19 cellular contexts compared by ENCODE assay signal in the genomic region with DNA sequence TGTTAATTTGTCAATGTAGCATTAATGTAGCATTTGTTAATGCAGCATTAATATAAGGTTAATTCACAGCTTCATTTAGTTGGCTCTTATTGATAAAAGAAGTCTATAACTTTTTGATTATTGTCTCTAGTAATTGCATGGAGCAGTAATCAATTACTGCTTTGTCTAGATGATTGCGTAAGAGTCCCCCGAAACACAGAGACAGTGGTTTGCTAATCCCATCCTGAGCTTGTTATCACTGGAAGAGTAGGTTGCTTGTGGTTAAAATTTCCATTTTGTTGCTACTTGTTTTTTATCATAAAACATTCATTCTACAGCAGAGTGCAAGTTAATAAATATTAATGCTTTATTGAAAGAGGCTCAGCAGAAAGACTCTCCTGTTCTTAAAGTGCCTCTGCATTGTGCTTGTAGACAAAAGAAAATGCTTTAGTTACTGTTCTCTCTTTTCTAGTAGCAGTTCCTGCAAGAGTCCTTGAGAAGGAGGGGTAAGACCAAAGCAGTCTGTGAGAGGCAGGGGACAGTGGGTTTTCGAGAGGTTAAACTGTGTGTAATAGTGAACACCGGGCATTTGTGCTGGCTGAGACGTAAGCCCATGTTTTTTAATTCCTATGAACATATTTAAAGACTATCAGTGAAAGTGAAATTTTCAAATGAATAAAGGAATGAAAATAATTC.
"Had no signal": no experiment of that assay in that cellular context is flagged by ENCODE, and none has a peak within 500 bp of the region (broad histone marks: within the 10 kb centered on the region; RNA-seq: fewer than 3 reads in every experiment).

No MANE protein-coding gene starts in this region.

- H3K36me3 Mint-ChIP-seq: activated naive CD4-positive, alpha-beta T cell treated with anti-CD3 and anti-CD28 coated beads, Interleukin-2, amount 50 U/mL, for 72 hours; natural killer cell had no signal

- H3K4me2 ChIP-seq: smooth muscle cell had no signal

- H3K4me1 ChIP-seq: adrenal gland, parathyroid adenoma, stomach, upper lobe of right lung had no signal

- H3K27ac ChIP-seq: adrenal gland, parathyroid adenoma, stomach, upper lobe of right lung had no signal

- DNase-seq: activated CD4-positive, alpha-beta T cell treated with anti-CD3 and anti-CD28 coated beads for 36 hours; activated CD4-positive, alpha-beta T cell treated with anti-CD3 and anti-CD28 coated beads, Interleukin-2, amount 50 U/mL, for 48 hours; activated gamma-delta T cell treated with Interleukin-2 at 50 U/mL for 16 hours; adrenal gland; effector memory CD8-positive, alpha-beta T cell; foreskin fibroblast; glutamatergic neuron; hippocampal formation; islet precursor cell; natural killer cell; stimulated activated CD4-positive, alpha-beta T cell treated with anti-CD3 and anti-CD28 coated beads, Interleukin-4, amount 100 ng/mL, for 1 hour; stomach; upper lobe of right lung had no signal

- H3K4me1 Mint-ChIP-seq: activated CD4-positive, alpha-beta T cell treated with anti-CD3 and anti-CD28 coated beads for 36 hours; natural killer cell had no signal

- H3K79me2 ChIP-seq: parathyroid adenoma had no signal

- H3K4me3 ChIP-seq: adrenal gland, lung, smooth muscle cell, stomach, upper lobe of right lung had no signal

- H3K9ac ChIP-seq: parathyroid adenoma had no signal

- H3K27ac Mint-ChIP-seq: activated CD4-positive, alpha-beta T cell treated with anti-CD3 and anti-CD28 coated beads for 36 hours; activated naive CD4-positive, alpha-beta T cell treated with anti-CD3 and anti-CD28 coated beads, Interleukin-2, amount 50 U/mL, for 72 hours; effector memory CD8-positive, alpha-beta T cell; natural killer cell had no signal

- H3K9me3 Mint-ChIP-seq: activated naive CD4-positive, alpha-beta T cell treated with anti-CD3 and anti-CD28 coated beads, Interleukin-2, amount 50 U/mL, for 72 hours; effector memory CD8-positive, alpha-beta T cell; natural killer cell had no signal

- H3K36me3 ChIP-seq: adrenal gland, stomach, upper lobe of right lung had no signal

- H2AFZ ChIP-seq: parathyroid adenoma had no signal

- H3K9me3 ChIP-seq: adrenal gland, stomach, upper lobe of right lung had no signal

- H3K4me3 Mint-ChIP-seq: activated CD4-positive, alpha-beta T cell treated with anti-CD3 and anti-CD28 coated beads for 36 hours; effector memory CD8-positive, alpha-beta T cell; natural killer cell had no signal

- H3K27me3 ChIP-seq: adrenal gland, stomach, upper lobe of right lung had no signal

- ATAC-seq: activated CD4-positive, alpha-beta T cell treated with anti-CD3 and anti-CD28 coated beads for 36 hours; activated naive CD4-positive, alpha-beta T cell treated with anti-CD3 and anti-CD28 coated beads, Interleukin-2, amount 50 U/mL, for 72 hours; effector memory CD8-positive, alpha-beta T cell; left lobe of liver; natural killer cell; sciatic nerve; upper lobe of right lung had no signal
